In the genomic region with DNA sequence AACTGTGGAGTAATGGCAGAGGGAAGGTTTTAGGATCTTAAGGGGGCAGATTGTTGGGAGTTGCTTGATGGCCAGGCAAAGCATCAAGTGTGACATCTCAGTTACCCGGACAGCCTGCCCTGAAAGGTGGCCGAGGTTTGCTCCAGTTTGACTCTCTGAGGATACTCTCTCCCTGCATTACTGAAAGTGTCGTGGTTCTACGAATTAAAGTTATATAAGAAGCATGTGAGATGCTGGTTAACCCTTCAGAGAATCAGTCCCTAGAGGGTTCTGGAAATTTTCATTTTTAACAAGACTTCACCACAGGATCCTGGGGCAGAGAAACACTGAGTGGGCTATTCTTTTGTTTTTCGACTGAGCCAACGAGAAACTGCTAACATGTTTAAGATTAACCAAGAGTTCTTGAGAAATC, we compare ENCODE assay signal across 8 cellular contexts. TPM values are rescaled to one million over a fixed set of nuclear protein-coding genes. Genes with fewer than 3 reads are reported as not detected.
A peak's percentile ranks its signal among the peaks of the same experiment; 100 is the strongest.
DNase-seq lines count a peak whose midpoint lies in the region; ATAC-seq, FAIRE-seq and TF ChIP-seq lines count a peak whose summit lies in the region.

No MANE protein-coding gene starts in this region.

- 82% methylated on average over 6 of the region's 6 CpGs for WGBS in prostate gland

- CTCF ChIA-PET in HEK293T (lab: Yijun Ruan, JAX) = interaction anchor here (1.3 kb wide), 1 partner anchor 48 kb away, joined by 3 read pairs; no protein-coding TSS in a partner anchor

- peak overlapping the region; percentile 99 to 100 for H3K27ac ChIP-seq in prostate gland

- no peak for ATAC-seq in HG03460 (IDR thresholded peaks at IDR 0.05; ENCODE audit: unreplicated experiment)
- ATAC-seq in GM18870 (IDR thresholded peaks at IDR 0.05; ENCODE audit: unreplicated experiment) = no peak
- ATAC-seq in GM19351 (IDR thresholded peaks at IDR 0.05; ENCODE audit: unreplicated experiment) = no peak

- FAIRE-seq in GM19239 (lab: Jason Lieb, UNC) = peak; percentile 51

- no peak for TF ChIP-seq POLR2A in prostate gland (IDR thresholded peaks at IDR 0.05)

- peak overlapping the region; percentile 83 for H3K4me3 ChIP-seq in NT2/D1 (ENCODE audit: insufficient read length, low read depth)
- H3K4me3 ChIP-seq in epithelial cell of proximal tubule (ENCODE audit: low read depth, low read length) = peak overlapping the region; percentile 87
- peak overlapping the region; percentile 86 to 91 for H3K4me3 ChIP-seq in prostate gland

- intact Hi-C loops in prostate gland (cut with DNase I) = no loop called here

- H3K4me1 ChIP-seq in NT2/D1 (ENCODE audit: insufficient read depth, insufficient read length) = no peaks in the 10 kb centered on the region
- H3K4me1 ChIP-seq in prostate gland (replicated peaks) = no peaks in the 10 kb centered on the region

- POLR2A ChIA-PET in HEK293T (lab: Yijun Ruan, JAX) = interaction anchor here (1.0 to 2.1 kb wide), 8 partner anchors 10 to 85 kb away, joined by 3 to 12 read pairs (median 5); no protein-coding TSS in a partner anchor

- no peaks in the 10 kb centered on the region for H3K27me3 ChIP-seq in NT2/D1 (ENCODE audit: insufficient read depth, insufficient read length)
- H3K27me3 ChIP-seq in prostate gland (replicated peaks; ENCODE audit: insufficient read depth) = no peaks in the 10 kb centered on the region

- peak overlapping the region; percentile 94 for H3K9ac ChIP-seq in NT2/D1 (ENCODE audit: insufficient read length, low read depth)

- H3K36me3 ChIP-seq in NT2/D1 (ENCODE audit: insufficient read depth, insufficient read length, low read length) (peaks cover 26% of the 10 kb centered on the region), prostate gland (no peaks in the 10 kb centered on the region)

- TF ChIP-seq CTCF in epithelial cell of proximal tubule (conservative IDR thresholded peaks at IDR 0.05; ENCODE audit: low read depth, low read length) (no peak), prostate gland (IDR thresholded peaks at IDR 0.05) (no peak)

- DNase-seq in GM19239 (ENCODE audit: insufficient read length, low spot score) (no peak), NT2/D1 (ENCODE audit: low read depth, low spot score) (no peak), epithelial cell of proximal tubule (ENCODE audit: low read depth) (no peak), prostate gland (ENCODE audit: low spot score) (no peak), HEK293T (ENCODE audit: extremely low spot score) (no peak)

- H3K9me3 ChIP-seq in NT2/D1 (ENCODE audit: insufficient read depth, low read length) (no peaks in the 10 kb centered on the region), prostate gland (no peaks in the 10 kb centered on the region)

TF ChIP-seq in HEK293T, 16 proteins besides CTCF, POLR2A, EP300 and RAD21:
- TF ChIP-seq TARDBP (IDR thresholded peaks at IDR 0.05) (no peak), SUZ12 (IDR thresholded peaks at IDR 0.05) (no peak), ARNT (IDR thresholded peaks at IDR 0.05) (no peak), BHLHE40 (IDR thresholded peaks at IDR 0.05; ENCODE audit: borderline replicate concordance) (no peak), FOXM1 (IDR thresholded peaks at IDR 0.05; ENCODE audit: borderline replicate concordance) (no peak), ZNF384 (IDR thresholded peaks at IDR 0.05) (no peak)

RNA-seq across cellular contexts. Expression of a gene that starts 0.7 kb away (rescaled TPM):
- total RNA-seq in epithelial cell of proximal tubule (26.2 and 26.3 TPM in 2 replicates), prostate gland (10 to 100 TPM; 36.3 to 54.3 TPM)
